In the genomic region with DNA sequence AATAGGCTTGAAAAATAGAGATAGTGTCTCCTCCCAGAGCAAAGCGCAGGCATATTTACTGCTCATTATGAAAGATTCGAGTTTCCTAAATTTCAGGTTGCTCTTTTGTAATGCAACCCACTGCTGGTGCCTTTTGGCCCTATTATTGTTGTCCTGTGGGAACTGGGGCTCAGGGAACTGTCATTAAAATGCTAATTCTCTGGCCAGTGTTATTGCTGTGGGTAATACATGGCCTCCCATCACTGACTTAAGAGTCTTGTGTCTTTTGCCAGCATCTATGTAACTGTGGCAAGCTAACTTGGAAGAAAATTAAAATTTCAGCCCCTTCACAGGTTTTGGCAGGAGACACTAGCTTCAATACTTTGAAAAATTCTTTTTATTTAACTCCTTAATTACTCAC, we compare ENCODE assay signal across 27 cellular contexts.
"Had no signal": no experiment of that assay in that cellular context is flagged by ENCODE, and none has a peak within 500 bp of the region (broad histone marks: within the 10 kb centered on the region; RNA-seq: fewer than 3 reads in every experiment).

No MANE protein-coding gene starts in this region.

- FAIRE-seq: endothelial cell of umbilical vein, keratinocyte, pancreas, small intestine had no signal

- ATAC-seq: foreskin keratinocyte; gastroesophageal sphincter; left lobe of liver; natural killer cell; pancreas; right lobe of liver; stimulated activated naive B cell treated with anti-CD40 and anti-IgM and Interleukin-4, amounts not matched to agents 10 μg/mL and 1 μg/mL and 100 μg/mL, for 72 hours; upper lobe of right lung had no signal

- H3K27ac ChIP-seq: colonic mucosa, esophagus muscularis mucosa, foreskin keratinocyte, gastroesophageal sphincter, neutrophil, pancreas, right lobe of liver, suprapubic skin, transverse colon, upper lobe of right lung, uterus had no signal

- H3K9me3 ChIP-seq: colonic mucosa, esophagus muscularis mucosa, gastroesophageal sphincter, neutrophil, pancreas, right lobe of liver, suprapubic skin, transverse colon, upper lobe of right lung, uterus had no signal

- H3K4me3 ChIP-seq: colonic mucosa, esophagus muscularis mucosa, gastroesophageal sphincter, lung, pancreas, right lobe of liver, suprapubic skin, transverse colon, upper lobe of right lung, uterus had no signal

- H3K4me1 ChIP-seq: colonic mucosa, esophagus muscularis mucosa, foreskin keratinocyte, gastroesophageal sphincter, pancreas, right lobe of liver, suprapubic skin, transverse colon, upper lobe of right lung, uterus had no signal

- H3K4me3 Mint-ChIP-seq: immature natural killer cell; memory B cell; natural killer cell; stimulated activated naive B cell treated with anti-CD40 and anti-IgM and Interleukin-4, amounts not matched to agents 10 μg/mL and 1 μg/mL and 100 μg/mL, for 72 hours; stimulated activated naive CD8-positive, alpha-beta T cell treated with anti-CD3 and anti-CD28 coated beads, Interleukin-15, Interleukin-2, amounts not matched to agents 100 ng/mL and 50 ng/mL, for 24 hours had no signal

- H3K36me3 Mint-ChIP-seq: immature natural killer cell; memory B cell; natural killer cell; stimulated activated naive B cell treated with anti-CD40 and anti-IgM and Interleukin-4, amounts not matched to agents 10 μg/mL and 1 μg/mL and 100 μg/mL, for 72 hours had no signal

- H3K4me1 Mint-ChIP-seq: immature natural killer cell; memory B cell; natural killer cell; stimulated activated naive B cell treated with anti-CD40 and anti-IgM and Interleukin-4, amounts not matched to agents 10 μg/mL and 1 μg/mL and 100 μg/mL, for 72 hours had no signal

- H3K27ac Mint-ChIP-seq: immature natural killer cell; memory B cell; natural killer cell; progenitor cell of endocrine pancreas; stimulated activated naive B cell treated with anti-CD40 and anti-IgM and Interleukin-4, amounts not matched to agents 10 μg/mL and 1 μg/mL and 100 μg/mL, for 72 hours; stimulated activated naive CD8-positive, alpha-beta T cell treated with anti-CD3 and anti-CD28 coated beads, Interleukin-15, Interleukin-2, amounts not matched to agents 100 ng/mL and 50 ng/mL, for 24 hours had no signal

- H3K27me3 ChIP-seq: colonic mucosa, esophagus muscularis mucosa, gastroesophageal sphincter, neutrophil, pancreas, right lobe of liver, suprapubic skin, transverse colon, upper lobe of right lung, uterus had no signal

- H3K27me3 Mint-ChIP-seq: memory B cell; stimulated activated naive CD8-positive, alpha-beta T cell treated with anti-CD3 and anti-CD28 coated beads, Interleukin-15, Interleukin-2, amounts not matched to agents 100 ng/mL and 50 ng/mL, for 24 hours had no signal

- DNase-seq: colonic mucosa; dermis blood vessel endothelial cell; effector memory CD4-positive, alpha-beta T cell; foreskin keratinocyte; hypothalamus; immature natural killer cell; natural killer cell; pancreas; right lobe of liver; small intestine; stimulated activated CD4-positive, alpha-beta T cell treated with anti-CD3 and anti-CD28 coated beads, Interleukin-15, amount 100 ng/mL, for 24 hours; stimulated activated CD4-positive, alpha-beta T cell treated with anti-CD3 and anti-CD28 coated beads, Interleukin-2, amount 100 ng/mL, for 48 hours; stimulated activated naive B cell treated with anti-CD40 and anti-IgM and Interleukin-4, amounts not matched to agents 10 μg/mL and 1 μg/mL and 100 μg/mL, for 72 hours; transverse colon; upper lobe of right lung; uterus had no signal

- H3K36me3 ChIP-seq: colonic mucosa, esophagus muscularis mucosa, gastroesophageal sphincter, neutrophil, pancreas, right lobe of liver, suprapubic skin, transverse colon, upper lobe of right lung, uterus had no signal
